ENCODE assay signal across 26 cellular contexts in genomic region chr14:80427101-80427500, GRCh38.
DNase-seq lines count a peak whose midpoint lies in the region; ATAC-seq and TF ChIP-seq lines count a peak whose summit lies in the region.
"Had no signal": no experiment of that assay in that cellular context is flagged by ENCODE, and none has a peak within 500 bp of the region (broad histone marks: within the 10 kb centered on the region; RNA-seq: fewer than 3 reads in every experiment).

No MANE protein-coding gene starts in this region.

- H3K4me1 ChIP-seq in mammary epithelial cell (ENCODE audit: insufficient read depth, low read length) (peaks cover 15% of the 10 kb centered on the region), foreskin keratinocyte (peaks cover 18% of the 10 kb centered on the region)
- no peaks in the 10 kb centered on the region for H3K4me1 ChIP-seq in CD8-positive, alpha-beta memory T cell (ENCODE audit: insufficient read depth, low read length)
- H3K4me1 ChIP-seq: BE2C, left lung, parathyroid adenoma, upper lobe of left lung had no signal

- no TSS peak for BruUV-seq in mammary epithelial cell (replicated peaks; lab: Mats Ljungman, UMichigan)

- CTCF ChIA-PET in mammary epithelial cell (lab: Charles Lee; ENCODE audit: low non-redundant PET), result no interaction called here
- CTCF ChIA-PET in CD8-positive, alpha-beta memory T cell (lab: Charles Lee), result no interaction called here

- WGBS in mammary epithelial cell (ENCODE audit: low coverage, missing lambda C conversion rate), result 64% methylated on average over 3 of the region's 3 CpGs

- no peak overlapping the region for H3K9ac ChIP-seq in mammary epithelial cell (ENCODE audit: insufficient read depth, low read length)
- H3K9ac ChIP-seq: parathyroid adenoma had no signal

- TF ChIP-seq CTCF in mammary epithelial cell (conservative IDR thresholded peaks at IDR 0.05 in 1 of 2, IDR thresholded peaks at IDR 0.05 in 1 of 2; ENCODE audit: extremely low read depth in 1 of 2, insufficient read depth in 1 of 2, low read depth in 1 of 2, low read length in 2 of 2), result no peak
- TF ChIP-seq CTCF in foreskin keratinocyte (conservative IDR thresholded peaks at IDR 0.05), result no peak

- H3K27ac ChIP-seq in mammary epithelial cell (ENCODE audit: insufficient read depth, low read depth, low read length), result peak overlapping the region; percentile 3
- H3K27ac ChIP-seq in foreskin keratinocyte, result no peak overlapping the region
- no peak overlapping the region for H3K27ac ChIP-seq in CD8-positive, alpha-beta memory T cell (ENCODE audit: low read depth, low read length)
- H3K27ac ChIP-seq: left lung, parathyroid adenoma, upper lobe of left lung had no signal

- no peak overlapping the region for H3K4me3 Mint-ChIP-seq in activated T-helper 1 cell treated with anti-CD3 and anti-CD28 coated beads, Interleukin-12 subunit alpha, Interleukin-12 subunit beta, Interleukin-2, Interleukin-4 antibody, amounts not matched to agents 30 ng/mL and 10 ng/mL and 1 ng/mL, durations not matched to agents 14 hours and 24 hours and 36 hours
- H3K4me3 Mint-ChIP-seq in CD8-positive, alpha-beta memory T cell, result no peak overlapping the region
- H3K4me3 Mint-ChIP-seq: activated T-cell treated with anti-CD3 and anti-CD28 coated beads, Interleukin-2, amount 50 U/mL, for 24 hours; nephron; T-cell had no signal

- H3K9me3 ChIP-seq in mammary epithelial cell (replicated peaks; ENCODE audit: insufficient read depth, low read length), result no peaks in the 10 kb centered on the region
- no peaks in the 10 kb centered on the region for H3K9me3 ChIP-seq in CD8-positive, alpha-beta memory T cell (ENCODE audit: low read length)
- H3K9me3 ChIP-seq: BE2C, left lung, upper lobe of left lung had no signal

- H3K4me1 Mint-ChIP-seq in activated T-helper 1 cell treated with anti-CD3 and anti-CD28 coated beads, Interleukin-12 subunit alpha, Interleukin-12 subunit beta, Interleukin-2, Interleukin-4 antibody, amounts not matched to agents 30 ng/mL and 10 ng/mL and 1 ng/mL, durations not matched to agents 14 hours and 24 hours and 36 hours (ENCODE audit: low read depth), result no peaks in the 10 kb centered on the region
- H3K4me1 Mint-ChIP-seq in CD8-positive, alpha-beta memory T cell, result no peaks in the 10 kb centered on the region
- H3K4me1 Mint-ChIP-seq: nephron, T-cell had no signal

- no peaks in the 10 kb centered on the region for H3K36me3 ChIP-seq in mammary epithelial cell (ENCODE audit: insufficient read depth, low read length)
- no peaks in the 10 kb centered on the region for H3K36me3 ChIP-seq in CD8-positive, alpha-beta memory T cell (ENCODE audit: insufficient read depth, low read length)
- H3K36me3 ChIP-seq: BE2C, left lung, upper lobe of left lung had no signal

- DNase-seq in NCI-H2171 treated with DMSO at 0.1 percent for 48 hours (lab: John Stamatoyannopoulos, UW) (peak; percentile 15), NCI-H2171 (lab: John Stamatoyannopoulos, UW) (no peak), M059J (ENCODE audit: low read depth) (peak; percentile 52), mammary epithelial cell (no peak), foreskin keratinocyte (peak; percentile 14 to 60), NCI-H1092 (lab: John Stamatoyannopoulos, UW) (no peak)
- DNase-seq in activated T-helper 1 cell treated with anti-CD3 and anti-CD28 coated beads, Interleukin-12 subunit alpha, Interleukin-12 subunit beta, Interleukin-2, Interleukin-4 antibody, amounts not matched to agents 30 ng/mL and 10 ng/mL and 1 ng/mL, durations not matched to agents 14 hours and 24 hours and 36 hours (ENCODE audit: low spot score), result no peak
- no peak for DNase-seq in CD8-positive, alpha-beta memory T cell
- DNase-seq: 8988T; activated CD8-positive, alpha-beta memory T cell treated with anti-CD3 and anti-CD28 coated beads for 24 hours; activated naive CD4-positive, alpha-beta T cell; activated T-cell treated with anti-CD3 and anti-CD28 coated beads, Interleukin-2, amount 50 U/mL, for 24 hours; amniotic stem cell; BE2C; cerebellar nuclear complex; COR-L47; DMS79 treated with DMSO at 0.1 percent for 48 hours; effector CD4-positive, alpha-beta T cell; left lung; NCI-H1417; NCI-H524; T-cell; upper lobe of left lung had no signal

- intact Hi-C loops in mammary epithelial cell (cut with micrococcal nuclease), result loop anchor here (5.0 to 10.0 kb wide), 2 partner anchors 160 to 518 kb away; partner anchors contain the start of gene CEP128
- intact Hi-C loops in activated T-helper 1 cell treated with anti-CD3 and anti-CD28 coated beads, Interleukin-12 subunit alpha, Interleukin-12 subunit beta, Interleukin-2, Interleukin-4 antibody, amounts not matched to agents 30 ng/mL and 10 ng/mL and 1 ng/mL, durations not matched to agents 14 hours and 24 hours and 36 hours (cut with micrococcal nuclease), result no loop called here

- H3K9me3 Mint-ChIP-seq in activated T-helper 1 cell treated with anti-CD3 and anti-CD28 coated beads, Interleukin-12 subunit alpha, Interleukin-12 subunit beta, Interleukin-2, Interleukin-4 antibody, amounts not matched to agents 30 ng/mL and 10 ng/mL and 1 ng/mL, durations not matched to agents 14 hours and 24 hours and 36 hours, result no peaks in the 10 kb centered on the region
- H3K9me3 Mint-ChIP-seq in CD8-positive, alpha-beta memory T cell, result peaks cover 0 to 4% (median 0%) of the 10 kb centered on the region in 5 donors
- H3K9me3 Mint-ChIP-seq: activated T-cell treated with anti-CD3 and anti-CD28 coated beads, Interleukin-2, amount 50 U/mL, for 24 hours; nephron; T-cell had no signal

- H2AFZ ChIP-seq in mammary epithelial cell (ENCODE audit: low read depth, low read length), result no peak overlapping the region
- H2AFZ ChIP-seq: parathyroid adenoma had no signal

- no peaks in the 10 kb centered on the region for H4K20me1 ChIP-seq in mammary epithelial cell (ENCODE audit: insufficient read depth, low read length)

- H3K36me3 Mint-ChIP-seq in activated T-helper 1 cell treated with anti-CD3 and anti-CD28 coated beads, Interleukin-12 subunit alpha, Interleukin-12 subunit beta, Interleukin-2, Interleukin-4 antibody, amounts not matched to agents 30 ng/mL and 10 ng/mL and 1 ng/mL, durations not matched to agents 14 hours and 24 hours and 36 hours (ENCODE audit: low read depth), result no peaks in the 10 kb centered on the region
- H3K36me3 Mint-ChIP-seq in CD8-positive, alpha-beta memory T cell, result no peaks in the 10 kb centered on the region
- H3K36me3 Mint-ChIP-seq: T-cell had no signal

- H3K27ac Mint-ChIP-seq in activated T-helper 1 cell treated with anti-CD3 and anti-CD28 coated beads, Interleukin-12 subunit alpha, Interleukin-12 subunit beta, Interleukin-2, Interleukin-4 antibody, amounts not matched to agents 30 ng/mL and 10 ng/mL and 1 ng/mL, durations not matched to agents 14 hours and 24 hours and 36 hours, result no peak overlapping the region
- no peak overlapping the region for H3K27ac Mint-ChIP-seq in CD8-positive, alpha-beta memory T cell
- H3K27ac Mint-ChIP-seq: activated T-cell treated with anti-CD3 and anti-CD28 coated beads, Interleukin-2, amount 50 U/mL, for 24 hours; nephron; T-cell had no signal

- H3K4me3 ChIP-seq in mammary epithelial cell (replicated peaks in 1 of 3; ENCODE audit: insufficient read depth in 1 of 3, low read depth in 2 of 3, low read length in 3 of 3), result no peak overlapping the region
- no peak overlapping the region for H3K4me3 ChIP-seq in CD8-positive, alpha-beta memory T cell (ENCODE audit: low read length)
- H3K4me3 ChIP-seq: left lung, upper lobe of left lung had no signal

- no peaks in the 10 kb centered on the region for H3K79me2 ChIP-seq in mammary epithelial cell (ENCODE audit: insufficient read depth, low read length)
- H3K79me2 ChIP-seq: parathyroid adenoma had no signal

- dilution Hi-C loops in mammary epithelial cell (cut with HindIII; ENCODE audit: low sequenced_read_pairs), result loop anchor here (5.0 kb wide), 1 partner anchor 40 kb away; no protein-coding TSS in a partner anchor

- no peak overlapping the region for H3K4me2 ChIP-seq in mammary epithelial cell (ENCODE audit: insufficient read depth, low read depth, low read length)

- in situ Hi-C loops in mammary epithelial cell (cut with MboI; ENCODE audit: low sequenced_read_pairs in 2 of 2), result no loop called here

- H3K27me3 ChIP-seq in mammary epithelial cell (ENCODE audit: insufficient read depth, low read length) (no peaks in the 10 kb centered on the region), foreskin keratinocyte (no peaks in the 10 kb centered on the region)
- H3K27me3 ChIP-seq in CD8-positive, alpha-beta memory T cell (ENCODE audit: insufficient read depth, low read length, poor library complexity, severe bottlenecking), result no peaks in the 10 kb centered on the region
- H3K27me3 ChIP-seq: BE2C, left lung, upper lobe of left lung had no signal

- ATAC-seq in foreskin keratinocyte, result no peak
- ATAC-seq: left lung, sciatic nerve, T-cell had no signal

- no peaks in the 10 kb centered on the region for H3K27me3 Mint-ChIP-seq in activated T-helper 1 cell treated with anti-CD3 and anti-CD28 coated beads, Interleukin-12 subunit alpha, Interleukin-12 subunit beta, Interleukin-2, Interleukin-4 antibody, amounts not matched to agents 30 ng/mL and 10 ng/mL and 1 ng/mL, durations not matched to agents 14 hours and 24 hours and 36 hours (ENCODE audit: insufficient read depth)
- H3K27me3 Mint-ChIP-seq in CD8-positive, alpha-beta memory T cell, result no peaks in the 10 kb centered on the region
- H3K27me3 Mint-ChIP-seq: activated T-cell treated with anti-CD3 and anti-CD28 coated beads, Interleukin-2, amount 50 U/mL, for 24 hours; T-cell had no signal

- POLR2A ChIA-PET in CD8-positive, alpha-beta memory T cell (lab: Charles Lee), result no interaction called here

Comparison
In these comparisons a context has a peak if more than half of its experiments do, and no peak if none do; other contexts are left out.
1. DNase-seq: peak in NCI-H2171 treated with DMSO at 0.1 percent for 48 hours (single experiment), M059J (single experiment) and foreskin keratinocyte (2 of 2); none in NCI-H2171 (single experiment), mammary epithelial cell (single experiment), activated T-helper 1 cell treated with anti-CD3 and anti-CD28 coated beads, Interleukin-12 subunit alpha, Interleukin-12 subunit beta, Interleukin-2, Interleukin-4 antibody, amounts not matched to agents 30 ng/mL and 10 ng/mL and 1 ng/mL, durations not matched to agents 14 hours and 24 hours and 36 hours (single experiment), NCI-H1092 (single experiment) and CD8-positive, alpha-beta memory T cell (0 of 5).